Comparison of ENCODE assay signal across 15 cellular contexts in the genomic region with DNA sequence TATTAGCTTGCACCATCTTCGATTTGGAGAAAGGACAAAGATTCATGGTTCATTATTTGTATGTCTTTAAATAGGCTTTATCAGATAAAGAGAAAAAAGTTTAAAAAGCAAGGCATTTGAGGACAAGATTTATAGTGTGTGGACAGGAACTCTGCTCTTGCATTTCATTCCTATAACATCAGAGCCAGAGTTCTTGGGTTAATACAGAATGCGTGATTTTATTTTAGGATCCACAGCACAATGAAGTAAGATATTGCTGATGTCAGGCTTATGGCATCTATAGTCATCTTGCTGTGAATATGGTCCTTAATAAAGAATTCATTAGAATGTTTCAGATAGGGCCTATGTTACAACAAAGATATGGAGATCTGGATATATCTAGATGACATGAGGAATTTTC. TPM values are rescaled to one million over a fixed set of nuclear protein-coding genes. Genes with fewer than 3 reads are reported as not detected.
DNase-seq lines count a peak whose midpoint lies in the region; ATAC-seq, FAIRE-seq and TF ChIP-seq lines count a peak whose summit lies in the region.
"Had no signal": no experiment of that assay in that cellular context is flagged by ENCODE, and none has a peak within 500 bp of the region (broad histone marks: within the 10 kb centered on the region; RNA-seq: fewer than 3 reads in every experiment).

No MANE protein-coding gene starts in this region.

- no peak overlapping the region for H3K4me3 ChIP-seq in BJ (ENCODE audit: low read depth, low read length)
- H3K4me3 ChIP-seq in HL-60 (replicated peaks; ENCODE audit: insufficient read depth, low read length) = no peak overlapping the region
- H3K4me3 ChIP-seq in astrocyte (ENCODE audit: insufficient read depth, low read depth, low read length) = no peak overlapping the region
- H3K4me3 ChIP-seq: left lung, tibial nerve had no signal

- no peaks in the 10 kb centered on the region for H4K20me1 ChIP-seq in astrocyte (ENCODE audit: insufficient read depth, low read length)

- no peaks in the 10 kb centered on the region for H3K27me3 ChIP-seq in BJ (ENCODE audit: control insufficient read depth, insufficient read depth, low read length)
- H3K27me3 ChIP-seq in HL-60 (ENCODE audit: insufficient read depth, poor library complexity, severe bottlenecking) = no peaks in the 10 kb centered on the region
- H3K27me3 ChIP-seq in astrocyte (ENCODE audit: insufficient read depth, low read length) = no peaks in the 10 kb centered on the region
- H3K27me3 ChIP-seq: left lung, tibial nerve had no signal

- H3K9me3 Mint-ChIP-seq in astrocyte (ENCODE audit: unreplicated experiment) (no peaks in the 10 kb centered on the region), progenitor cell of endocrine pancreas (ENCODE audit: low read depth) (no peaks in the 10 kb centered on the region)

- TF ChIP-seq CTCF in BJ (IDR thresholded peaks at IDR 0.05; ENCODE audit: insufficient read depth, low read depth, low read length) (no peak), HL-60 (IDR thresholded peaks at IDR 0.05; ENCODE audit: insufficient read depth, low read length) (no peak), astrocyte (IDR thresholded peaks at IDR 0.05; ENCODE audit: insufficient read depth, low read depth, low read length) (no peak), progenitor cell of endocrine pancreas (IDR thresholded peaks at IDR 0.05; ENCODE audit: unreplicated experiment) (no peak)

- H3K27ac Mint-ChIP-seq in astrocyte (ENCODE audit: unreplicated experiment) (no peak overlapping the region), progenitor cell of endocrine pancreas (no peak overlapping the region)

- H3K4me1 Mint-ChIP-seq in astrocyte (ENCODE audit: low read depth, unreplicated experiment) (peaks cover 12% of the 10 kb centered on the region), progenitor cell of endocrine pancreas (ENCODE audit: low read depth) (no peaks in the 10 kb centered on the region)

- H3K36me3 Mint-ChIP-seq in astrocyte (ENCODE audit: low read depth, unreplicated experiment) (no peaks in the 10 kb centered on the region), progenitor cell of endocrine pancreas (ENCODE audit: insufficient read depth) (no peaks in the 10 kb centered on the region)

- ATAC-seq in GM19324 (IDR thresholded peaks at IDR 0.05; ENCODE audit: low FRiP score, unreplicated experiment) = no peak
- ATAC-seq: left lung had no signal

- H3K4me3 Mint-ChIP-seq in astrocyte (ENCODE audit: unreplicated experiment) = no peak overlapping the region
- no peak overlapping the region for H3K4me3 Mint-ChIP-seq in progenitor cell of endocrine pancreas (ENCODE audit: low read depth)
- H3K4me3 Mint-ChIP-seq: CD4-positive, CD25-positive, alpha-beta regulatory T cell had no signal

- CTCF ChIA-PET in BJ (lab: Yijun Ruan, JAX) = no interaction called here

- DNase-seq in BJ (ENCODE audit: low read depth) (peak; percentile 72), HL-60 (ENCODE audit: low read depth in 1 of 2, low spot score in 1 of 2) (no peak), astrocyte (ENCODE audit: low read depth) (peak; percentile 85), medulla oblongata (ENCODE audit: extremely low spot score) (peak; percentile 2), NCI-H82 (lab: John Stamatoyannopoulos, UW) (no peak), NCI-H2081 (lab: John Stamatoyannopoulos, UW) (no peak), progenitor cell of endocrine pancreas (ENCODE audit: low spot score, unreplicated experiment) (no peak)
- DNase-seq: CD4-positive, CD25-positive, alpha-beta regulatory T cell; DND-41; hypothalamus; left lung; NCI-H1436 treated with DMSO at 0.1 percent for 48 hours; NCI-H446 treated with DMSO at 0.1 percent for 48 hours had no signal

- no peaks in the 10 kb centered on the region for H3K9me3 ChIP-seq in astrocyte (ENCODE audit: insufficient read depth, low read depth, low read length)
- H3K9me3 ChIP-seq: left lung, tibial nerve had no signal

- H3K4me1 ChIP-seq in astrocyte (ENCODE audit: insufficient read depth, low read length) = no peaks in the 10 kb centered on the region

- H3K4me2 ChIP-seq in astrocyte (ENCODE audit: low read length) = no peak overlapping the region

- peak overlapping the region; percentile 55; the same call in 1 of the 2 replicates for H3K27ac ChIP-seq in HL-60 (replicated peaks)
- H3K27ac ChIP-seq in astrocyte (ENCODE audit: low read depth, low read length) = no peak overlapping the region
- H3K27ac ChIP-seq: left lung, tibial nerve had no signal

- H2AFZ ChIP-seq in astrocyte (ENCODE audit: low read depth, low read length) = no peak overlapping the region

- no peaks in the 10 kb centered on the region for H3K79me2 ChIP-seq in astrocyte (ENCODE audit: insufficient read depth, low read length)

- H3K36me3 ChIP-seq in BJ (ENCODE audit: control insufficient read depth, insufficient read depth, low read length) (no peaks in the 10 kb centered on the region), astrocyte (ENCODE audit: insufficient read depth, low read length) (no peaks in the 10 kb centered on the region)
- H3K36me3 ChIP-seq: left lung, tibial nerve had no signal

- no peaks in the 10 kb centered on the region for H3K27me3 Mint-ChIP-seq in astrocyte (ENCODE audit: low read depth, unreplicated experiment)
- peaks cover 36% of the 10 kb centered on the region for H3K27me3 Mint-ChIP-seq in progenitor cell of endocrine pancreas
- H3K27me3 Mint-ChIP-seq: CD4-positive, CD25-positive, alpha-beta regulatory T cell had no signal

- POLR2A ChIA-PET in BJ (lab: Charles Lee) = no interaction called here

- no peak for FAIRE-seq in astrocyte (lab: Jason Lieb, UNC)

- no peak overlapping the region for H3K9ac ChIP-seq in astrocyte (ENCODE audit: low read length)

RNA-seq across cellular contexts. Expression of gene RASGRP3, which starts 19.7 kb away (rescaled TPM):
- 1.7 and 2.6 TPM in 2 replicates for polyA plus RNA-seq in BJ (2011; rRNA removed)
- polyA minus RNA-seq in BJ (2011; rRNA and poly(A)+ RNA removed) = 0.85 and 1.6 TPM in 2 replicates
- total RNA-seq in astrocyte (2.0 and 2.8 TPM in 2 replicates), progenitor cell of endocrine pancreas (0.49 TPM in 1 of 2 replicates, not detected in the other)

Comparison
In these comparisons a context has a peak if more than half of its experiments do, and no peak if none do; other contexts are left out.
1. DNase-seq: peak in BJ (single experiment), astrocyte (single experiment) and medulla oblongata (single experiment); none in HL-60 (0 of 2), NCI-H82 (single experiment), NCI-H2081 (0 of 2) and progenitor cell of endocrine pancreas (single experiment).